12 cellular contexts compared by ENCODE assay signal in the genomic region with DNA sequence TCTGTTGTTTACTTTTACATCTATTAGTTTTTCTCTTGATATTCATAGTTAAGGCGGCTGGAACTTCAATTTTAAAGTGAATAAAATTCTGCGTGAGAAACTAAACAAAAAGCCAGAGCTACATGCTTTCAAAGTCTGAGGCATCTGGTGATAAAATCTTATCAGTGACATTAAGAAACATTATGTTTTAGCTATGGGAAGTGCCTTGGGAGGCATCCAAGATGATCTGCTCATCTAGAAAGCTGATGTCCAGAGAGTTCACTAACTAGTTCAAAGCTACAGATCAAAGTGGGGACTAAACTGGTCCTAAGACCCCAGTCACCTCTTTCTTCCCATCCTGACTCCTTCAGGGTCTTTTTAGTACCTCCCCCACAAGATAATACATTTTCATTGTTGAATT. TPM values are rescaled to one million over a fixed set of nuclear protein-coding genes. Genes with fewer than 3 reads are reported as not detected.
DNase-seq lines count a peak whose midpoint lies in the region; ATAC-seq and TF ChIP-seq lines count a peak whose summit lies in the region.
"Had no signal": no experiment of that assay in that cellular context is flagged by ENCODE, and none has a peak within 500 bp of the region (broad histone marks: within the 10 kb centered on the region; RNA-seq: fewer than 3 reads in every experiment).

No MANE protein-coding gene starts in this region.

- no peak overlapping the region for H3K27ac Mint-ChIP-seq in naive thymus-derived CD4-positive, alpha-beta T cell
- H3K27ac Mint-ChIP-seq: activated naive CD4-positive, alpha-beta T cell treated with anti-CD3 and anti-CD28 coated beads for 36 hours had no signal

- CTCF ChIA-PET in naive thymus-derived CD4-positive, alpha-beta T cell (lab: Charles Lee) = interaction anchor here (0.6 kb wide), 1 partner anchor 149 kb away, joined by 3 read pairs; no protein-coding TSS in a partner anchor

- H3K27me3 ChIP-seq in thyroid gland = no peaks in the 10 kb centered on the region
- no peaks in the 10 kb centered on the region for H3K27me3 ChIP-seq in naive thymus-derived CD4-positive, alpha-beta T cell (ENCODE audit: control insufficient read depth in 2 of 2, insufficient read depth in 2 of 2, low read length in 2 of 2)

- no peaks in the 10 kb centered on the region for H3K36me3 ChIP-seq in thyroid gland
- peaks cover 0 to 6% (median 0%) of the 10 kb centered on the region in 3 experiments for H3K36me3 ChIP-seq in naive thymus-derived CD4-positive, alpha-beta T cell (ENCODE audit: control insufficient read depth in 2 of 3, insufficient read depth in 3 of 3, low read length in 3 of 3)

- POLR2A ChIA-PET in naive thymus-derived CD4-positive, alpha-beta T cell (lab: Charles Lee) = no interaction called here

- WGBS in thyroid gland, 2 donors = 85 to 94% methylated on average over 2 of the region's 2 CpGs

- no peaks in the 10 kb centered on the region for H3K9me3 ChIP-seq in thyroid gland
- no peaks in the 10 kb centered on the region for H3K9me3 ChIP-seq in naive thymus-derived CD4-positive, alpha-beta T cell (ENCODE audit: control insufficient read depth in 2 of 3, low read length in 3 of 3)

- H3K4me3 ChIP-seq in thyroid gland (replicated peaks in 1 of 3) = no peak overlapping the region
- H3K4me3 ChIP-seq in naive thymus-derived CD4-positive, alpha-beta T cell (ENCODE audit: low read length) = no peak overlapping the region

- H3K9me3 Mint-ChIP-seq in naive thymus-derived CD4-positive, alpha-beta T cell = peaks cover 0 to 4% (median 0%) of the 10 kb centered on the region in 11 donors

- ATAC-seq in left ventricle myocardium superior = peak; percentile 30
- no peak for ATAC-seq in GM18502 (IDR thresholded peaks at IDR 0.05; ENCODE audit: poor library complexity, unreplicated experiment)
- ATAC-seq in naive thymus-derived CD4-positive, alpha-beta T cell = no peak

- H3K4me3 Mint-ChIP-seq in naive thymus-derived CD4-positive, alpha-beta T cell = no peak overlapping the region
- H3K4me3 Mint-ChIP-seq: activated naive CD4-positive, alpha-beta T cell treated with anti-CD3 and anti-CD28 coated beads for 36 hours had no signal

- TF ChIP-seq CTCF in VCaP (conservative IDR thresholded peaks at IDR 0.05) (no peak), thyroid gland (IDR thresholded peaks at IDR 0.05) (no peak)

- peaks cover 16% of the 10 kb centered on the region in 2 donors for H3K4me1 ChIP-seq in thyroid gland
- H3K4me1 ChIP-seq in naive thymus-derived CD4-positive, alpha-beta T cell (ENCODE audit: control insufficient read depth in 2 of 2, insufficient read depth in 2 of 2, low read length in 2 of 2) = no peaks in the 10 kb centered on the region

- intact Hi-C loops in left ventricle myocardium superior (cut with micrococcal nuclease) (no loop called here), thyroid gland (cut with DNase I) (no loop called here)
- intact Hi-C loops in naive thymus-derived CD4-positive, alpha-beta T cell (cut with micrococcal nuclease) = no loop called here

- DNase-seq in DMS 273 (lab: John Stamatoyannopoulos, UW; ENCODE audit: unreplicated experiment) = peak; percentile 67
- no peak for DNase-seq in DMS 273 treated with DMSO at 0.1 percent for 48 hours (lab: John Stamatoyannopoulos, UW)
- no peak for DNase-seq in left ventricle myocardium superior
- DNase-seq in thyroid gland = no peak
- DNase-seq in naive thymus-derived CD4-positive, alpha-beta T cell = no peak
- no peak for DNase-seq in NCI-H524 (lab: John Stamatoyannopoulos, UW)
- DNase-seq: 8988T; activated CD4-positive, alpha-beta T cell treated with anti-CD3 and anti-CD28 coated beads, Interleukin-2, amount 50 U/mL, for 48 hours; activated naive CD4-positive, alpha-beta T cell treated with anti-CD3 and anti-CD28 coated beads for 36 hours; NCI-H524 treated with DMSO at 0.1 percent for 48 hours had no signal

- H3K4me1 Mint-ChIP-seq in naive thymus-derived CD4-positive, alpha-beta T cell = peaks cover 0 to 14% (median 4%) of the 10 kb centered on the region in 7 donors

- H3K27me3 Mint-ChIP-seq in naive thymus-derived CD4-positive, alpha-beta T cell = no peaks in the 10 kb centered on the region

- peaks cover 11 to 65% (median 39%) of the 10 kb centered on the region in 5 donors for H3K36me3 Mint-ChIP-seq in naive thymus-derived CD4-positive, alpha-beta T cell

- H3K27ac ChIP-seq in VCaP (peak overlapping the region; percentile 56), thyroid gland (peak overlapping the region in 2 of 3 donors; percentile 34 to 44)
- no peak overlapping the region for H3K27ac ChIP-seq in naive thymus-derived CD4-positive, alpha-beta T cell (ENCODE audit: low read depth, low read length)

- no peak for TF ChIP-seq POLR2A in thyroid gland (IDR thresholded peaks at IDR 0.05)

RNA-seq across cellular contexts. Expression of gene MRPS27, which starts 37.2 kb away (rescaled TPM):
- total RNA-seq in left ventricle myocardium superior (80.1 TPM), thyroid gland (10 to 100 TPM; 71.4 to 86.1 (median 80.4) TPM)
- 10 to 100 TPM; 36.6 to 54.0 (median 39.5) TPM for total RNA-seq in naive thymus-derived CD4-positive, alpha-beta T cell
- 10 to 100 TPM; 35.2 to 48.7 TPM for polyA plus RNA-seq in naive thymus-derived CD4-positive, alpha-beta T cell

RNA-seq across cellular contexts. Expression of gene PTCD2, which starts 37.3 kb away (rescaled TPM):
- total RNA-seq in left ventricle myocardium superior (17.7 TPM), thyroid gland (10 to 100 TPM in 3 of 4 donors, 1 to 10 TPM in 1; 7.8 to 15.9 (median 11.5) TPM)
- 10 to 100 TPM in 3 of 5 experiments, 1 to 10 TPM in 2; 5.0 to 12.6 (median 11.2) TPM for total RNA-seq in naive thymus-derived CD4-positive, alpha-beta T cell
- 1 to 10 TPM; 3.7 to 6.0 TPM for polyA plus RNA-seq in naive thymus-derived CD4-positive, alpha-beta T cell
